In the genomic region with DNA sequence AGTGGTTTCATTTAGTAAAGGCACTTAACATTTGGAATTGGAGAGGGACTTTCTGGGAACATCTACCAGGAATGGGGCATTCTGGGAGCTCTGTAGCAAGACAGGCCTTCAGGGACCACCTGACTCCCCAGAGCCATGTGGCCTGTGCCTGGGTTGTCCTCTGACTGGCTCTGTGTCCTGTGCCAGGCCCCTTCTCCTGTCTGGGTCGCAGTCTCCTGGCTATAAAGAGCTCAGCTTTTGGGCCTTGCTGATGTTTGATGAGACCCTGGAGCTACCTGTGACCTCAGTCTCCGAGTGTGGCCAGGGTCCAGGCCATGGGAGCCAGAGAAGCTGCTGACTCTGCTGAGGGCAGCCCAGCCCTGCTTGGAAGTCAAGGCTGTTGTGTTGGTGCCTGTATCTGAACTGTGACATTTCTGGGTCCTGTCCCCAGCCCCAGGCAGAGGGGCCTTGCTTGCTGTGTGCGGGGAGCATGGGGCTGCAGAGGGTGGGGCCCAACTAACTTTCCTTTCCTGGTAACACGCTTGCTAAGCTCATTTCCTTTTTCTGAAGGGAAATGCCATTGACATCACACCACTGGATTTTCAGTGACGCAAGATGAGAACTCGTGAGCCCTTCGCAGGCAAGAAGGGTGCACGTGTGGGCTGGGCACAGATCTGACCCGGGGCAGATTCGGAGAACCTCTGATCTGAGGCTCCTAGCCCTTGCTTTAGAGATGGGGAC, we compare ENCODE assay signal across 9 cellular contexts. TPM values are rescaled to one million over a fixed set of nuclear protein-coding genes. Genes with fewer than 3 reads are reported as not detected.
A peak's percentile ranks its signal among the peaks of the same experiment; 100 is the strongest.
DNase-seq lines count a peak whose midpoint lies in the region; ATAC-seq and TF ChIP-seq lines count a peak whose summit lies in the region.
"Had no signal": no experiment of that assay in that cellular context is flagged by ENCODE, and none has a peak within 500 bp of the region (broad histone marks: within the 10 kb centered on the region; RNA-seq: fewer than 3 reads in every experiment).

No MANE protein-coding gene starts in this region.

- peaks cover 53% of the 10 kb centered on the region for H3K4me1 Mint-ChIP-seq in activated CD8-positive, alpha-beta memory T cell treated with anti-CD3 and anti-CD28 coated beads, Interleukin-2, amount 10 ng/mL, durations not matched to agents 7 days and 5 days
- peaks cover 5% of the 10 kb centered on the region; the same call in 1 of the 2 replicates for H3K4me1 Mint-ChIP-seq in WTC11

- CTCF ChIA-PET in activated CD8-positive, alpha-beta memory T cell treated with anti-CD3 and anti-CD28 coated beads, Interleukin-2, amount 10 ng/mL, durations not matched to agents 7 days and 5 days (lab: Charles Lee) = interaction anchor here (1.0 to 1.6 kb wide), 3 partner anchors 9 to 43 kb away, joined by 3 to 5 read pairs (median 4); no protein-coding TSS in a partner anchor
- CTCF ChIA-PET in WTC11 (lab: Charles Lee) = interaction anchor here (1.2 kb wide), 1 partner anchor 93 kb away, joined by 3 read pairs; no protein-coding TSS in a partner anchor

- TF ChIP-seq CTCF in WERI-Rb-1 (IDR thresholded peaks at IDR 0.05; ENCODE audit: low read depth, low read length) (no peak), WTC11 (IDR thresholded peaks at IDR 0.05) (no peak)

- POLR2A ChIA-PET in WTC11 (lab: Charles Lee) = no interaction called here

- H3K27me3 ChIP-seq in skeletal muscle tissue (ENCODE audit: control insufficient read depth in 3 of 3, insufficient read depth in 3 of 3, low read length in 3 of 3) = no peaks in the 10 kb centered on the region
- H3K27me3 ChIP-seq in WERI-Rb-1 (ENCODE audit: insufficient read depth, low read depth, severe bottlenecking) = no peaks in the 10 kb centered on the region

- H3K36me3 ChIP-seq in skeletal muscle tissue (ENCODE audit: control insufficient read depth in 3 of 3, insufficient read depth in 3 of 3, low read length in 3 of 3) = no peaks in the 10 kb centered on the region
- no peaks in the 10 kb centered on the region for H3K36me3 ChIP-seq in WERI-Rb-1

- H3K4me3 ChIP-seq in skeletal muscle tissue (ENCODE audit: low read length in 3 of 3) (peak overlapping the region in 1 of 3 donors; percentile 15), WERI-Rb-1 (ENCODE audit: low read depth, low read length) (no peak overlapping the region)
- H3K4me3 ChIP-seq: SK-N-MC had no signal

- intact Hi-C loops in Right ventricle myocardium superior (cut with DNase I) = no loop called here

- no peak for ATAC-seq in activated CD8-positive, alpha-beta memory T cell treated with anti-CD3 and anti-CD28 coated beads, Interleukin-2, amount 10 ng/mL, durations not matched to agents 7 days and 5 days
- ATAC-seq in Right ventricle myocardium superior (ENCODE audit: poor library complexity) (peak; percentile 70), WTC11 (no peak)

- H3K27ac Mint-ChIP-seq in activated CD8-positive, alpha-beta memory T cell treated with anti-CD3 and anti-CD28 coated beads, Interleukin-2, amount 10 ng/mL, durations not matched to agents 7 days and 5 days = peak overlapping the region; percentile 61
- H3K27ac Mint-ChIP-seq in WTC11 = no peak overlapping the region

- H3K9me3 ChIP-seq in skeletal muscle tissue (ENCODE audit: control insufficient read depth in 3 of 3, low read length in 3 of 3) (peaks cover 0 to 6% (median 5%) of the 10 kb centered on the region in 3 donors), WERI-Rb-1 (ENCODE audit: severe bottlenecking) (no peaks in the 10 kb centered on the region)

- H3K36me3 Mint-ChIP-seq in activated CD8-positive, alpha-beta memory T cell treated with anti-CD3 and anti-CD28 coated beads, Interleukin-2, amount 10 ng/mL, durations not matched to agents 7 days and 5 days = peaks cover 11% of the 10 kb centered on the region
- no peaks in the 10 kb centered on the region for H3K36me3 Mint-ChIP-seq in WTC11

- H3K9ac ChIP-seq in skeletal muscle tissue (ENCODE audit: low read depth in 1 of 3, low read length in 3 of 3) = peak overlapping the region; percentile 35 to 74 (median 65)

- H3K27ac ChIP-seq in skeletal muscle tissue (ENCODE audit: low read depth, low read length) = peak overlapping the region; percentile 83
- H3K27ac ChIP-seq in WERI-Rb-1 = no peak overlapping the region
- H3K27ac ChIP-seq: SK-N-MC had no signal

- H3K27me3 Mint-ChIP-seq in activated CD8-positive, alpha-beta memory T cell treated with anti-CD3 and anti-CD28 coated beads, Interleukin-2, amount 10 ng/mL, durations not matched to agents 7 days and 5 days = peaks cover 28% of the 10 kb centered on the region
- no peaks in the 10 kb centered on the region for H3K27me3 Mint-ChIP-seq in WTC11 (ENCODE audit: low read depth)

- H3K4me3 Mint-ChIP-seq in activated CD8-positive, alpha-beta memory T cell treated with anti-CD3 and anti-CD28 coated beads, Interleukin-2, amount 10 ng/mL, durations not matched to agents 7 days and 5 days = no peak overlapping the region
- no peak overlapping the region for H3K4me3 Mint-ChIP-seq in WTC11

- DNase-seq in HCEC 1CT = peak; percentile 38
- no peak for DNase-seq in activated CD8-positive, alpha-beta memory T cell treated with anti-CD3 and anti-CD28 coated beads, Interleukin-2, amount 10 ng/mL, durations not matched to agents 7 days and 5 days
- peak; percentile 65 for DNase-seq in Right ventricle myocardium superior
- no peak for DNase-seq in WERI-Rb-1
- no peak for DNase-seq in DMS 273 (lab: John Stamatoyannopoulos, UW; ENCODE audit: unreplicated experiment)
- DNase-seq in NCI-H2107 treated with DMSO at 0.1 percent for 48 hours (lab: John Stamatoyannopoulos, UW; ENCODE audit: unreplicated experiment) = no peak
- no peak for DNase-seq in WTC11 (ENCODE audit: low spot score)

- H3K9me3 Mint-ChIP-seq in activated CD8-positive, alpha-beta memory T cell treated with anti-CD3 and anti-CD28 coated beads, Interleukin-2, amount 10 ng/mL, durations not matched to agents 7 days and 5 days (ENCODE audit: low read depth) = peaks cover 7% of the 10 kb centered on the region
- H3K9me3 Mint-ChIP-seq in WTC11 = peaks cover 6% of the 10 kb centered on the region

- peaks cover 11 to 21% (median 13%) of the 10 kb centered on the region in 3 donors for H3K4me1 ChIP-seq in skeletal muscle tissue (ENCODE audit: control insufficient read depth in 3 of 3, insufficient read depth in 3 of 3, low read length in 3 of 3)

TF ChIP-seq in WTC11, 78 proteins besides CTCF, POLR2A, EP300 and RAD21 (continues in another document):
- TF ChIP-seq ZNF121 (CRISPR knock-in tag; IDR thresholded peaks at IDR 0.05) = no peak
- no peak for TF ChIP-seq NFE2L1 (CRISPR knock-in tag; IDR thresholded peaks at IDR 0.05)
- no peak for TF ChIP-seq NFYB (CRISPR knock-in tag; conservative IDR thresholded peaks at IDR 0.05; ENCODE audit: low read depth)
- no peak for TF ChIP-seq NR1H2 (CRISPR knock-in tag; IDR thresholded peaks at IDR 0.05)
- no peak for TF ChIP-seq ELF4 (CRISPR knock-in tag; IDR thresholded peaks at IDR 0.05; ENCODE audit: low read depth)
- no peak for TF ChIP-seq ZNF423 (CRISPR knock-in tag; IDR thresholded peaks at IDR 0.05)
- TF ChIP-seq, protein P1, sequence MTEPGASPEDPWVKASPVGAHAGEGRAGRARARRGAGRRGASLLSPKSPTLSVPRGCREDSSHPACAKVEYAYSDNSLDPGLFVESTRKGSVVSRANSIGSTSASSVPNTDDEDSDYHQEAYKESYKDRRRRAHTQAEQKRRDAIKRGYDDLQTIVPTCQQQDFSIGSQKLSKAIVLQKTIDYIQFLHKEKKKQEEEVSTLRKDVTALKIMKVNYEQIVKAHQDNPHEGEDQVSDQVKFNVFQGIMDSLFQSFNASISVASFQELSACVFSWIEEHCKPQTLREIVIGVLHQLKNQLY (CRISPR knock-in tag; IDR thresholded peaks at IDR 0.05) = no peak
- TF ChIP-seq, protein P2, sequence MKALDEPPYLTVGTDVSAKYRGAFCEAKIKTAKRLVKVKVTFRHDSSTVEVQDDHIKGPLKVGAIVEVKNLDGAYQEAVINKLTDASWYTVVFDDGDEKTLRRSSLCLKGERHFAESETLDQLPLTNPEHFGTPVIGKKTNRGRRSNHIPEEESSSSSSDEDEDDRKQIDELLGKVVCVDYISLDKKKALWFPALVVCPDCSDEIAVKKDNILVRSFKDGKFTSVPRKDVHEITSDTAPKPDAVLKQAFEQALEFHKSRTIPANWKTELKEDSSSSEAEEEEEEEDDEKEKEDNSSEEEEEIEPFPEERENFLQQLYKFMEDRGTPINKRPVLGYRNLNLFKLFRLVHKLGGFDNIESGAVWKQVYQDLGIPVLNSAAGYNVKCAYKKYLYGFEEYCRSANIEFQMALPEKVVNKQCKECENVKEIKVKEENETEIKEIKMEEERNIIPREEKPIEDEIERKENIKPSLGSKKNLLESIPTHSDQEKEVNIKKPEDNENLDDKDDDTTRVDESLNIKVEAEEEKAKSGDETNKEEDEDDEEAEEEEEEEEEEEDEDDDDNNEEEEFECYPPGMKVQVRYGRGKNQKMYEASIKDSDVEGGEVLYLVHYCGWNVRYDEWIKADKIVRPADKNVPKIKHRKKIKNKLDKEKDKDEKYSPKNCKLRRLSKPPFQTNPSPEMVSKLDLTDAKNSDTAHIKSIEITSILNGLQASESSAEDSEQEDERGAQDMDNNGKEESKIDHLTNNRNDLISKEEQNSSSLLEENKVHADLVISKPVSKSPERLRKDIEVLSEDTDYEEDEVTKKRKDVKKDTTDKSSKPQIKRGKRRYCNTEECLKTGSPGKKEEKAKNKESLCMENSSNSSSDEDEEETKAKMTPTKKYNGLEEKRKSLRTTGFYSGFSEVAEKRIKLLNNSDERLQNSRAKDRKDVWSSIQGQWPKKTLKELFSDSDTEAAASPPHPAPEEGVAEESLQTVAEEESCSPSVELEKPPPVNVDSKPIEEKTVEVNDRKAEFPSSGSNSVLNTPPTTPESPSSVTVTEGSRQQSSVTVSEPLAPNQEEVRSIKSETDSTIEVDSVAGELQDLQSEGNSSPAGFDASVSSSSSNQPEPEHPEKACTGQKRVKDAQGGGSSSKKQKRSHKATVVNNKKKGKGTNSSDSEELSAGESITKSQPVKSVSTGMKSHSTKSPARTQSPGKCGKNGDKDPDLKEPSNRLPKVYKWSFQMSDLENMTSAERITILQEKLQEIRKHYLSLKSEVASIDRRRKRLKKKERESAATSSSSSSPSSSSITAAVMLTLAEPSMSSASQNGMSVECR (CRISPR knock-in tag; IDR thresholded peaks at IDR 0.05; ENCODE audit: borderline replicate concordance) = no peak
- TF ChIP-seq, protein P3, sequence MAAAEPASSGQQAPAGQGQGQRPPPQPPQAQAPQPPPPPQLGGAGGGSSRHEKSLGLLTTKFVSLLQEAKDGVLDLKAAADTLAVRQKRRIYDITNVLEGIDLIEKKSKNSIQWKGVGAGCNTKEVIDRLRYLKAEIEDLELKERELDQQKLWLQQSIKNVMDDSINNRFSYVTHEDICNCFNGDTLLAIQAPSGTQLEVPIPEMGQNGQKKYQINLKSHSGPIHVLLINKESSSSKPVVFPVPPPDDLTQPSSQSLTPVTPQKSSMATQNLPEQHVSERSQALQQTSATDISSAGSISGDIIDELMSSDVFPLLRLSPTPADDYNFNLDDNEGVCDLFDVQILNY (CRISPR knock-in tag; IDR thresholded peaks at IDR 0.05) = no peak
- no peak for TF ChIP-seq MXD4 (CRISPR knock-in tag; IDR thresholded peaks at IDR 0.05; ENCODE audit: borderline replicate concordance)

RNA-seq across cellular contexts. Expression of a gene that starts 41.3 kb away (rescaled TPM):
- total RNA-seq in activated CD8-positive, alpha-beta memory T cell treated with anti-CD3 and anti-CD28 coated beads, Interleukin-2, amount 10 ng/mL, durations not matched to agents 7 days and 5 days = 1 to 10 TPM in 1 of 2 experiments, under 1 TPM in 1; 0.32 to 4.7 TPM
- total RNA-seq in Right ventricle myocardium superior (30.3 TPM), skeletal muscle tissue (6.3 TPM), WTC11 (2021) (0.74 to 1.7 TPM (median 1.6 TPM) in 3 replicates)

Comparison
In these comparisons a context has a peak if more than half of its experiments do, and no peak if none do; other contexts are left out.
1. DNase-seq: peak in HCEC 1CT (single experiment) and Right ventricle myocardium superior (single experiment); none in activated CD8-positive, alpha-beta memory T cell treated with anti-CD3 and anti-CD28 coated beads, Interleukin-2, amount 10 ng/mL, durations not matched to agents 7 days and 5 days (single experiment), WERI-Rb-1 (single experiment), DMS 273 (single experiment), NCI-H2107 treated with DMSO at 0.1 percent for 48 hours (single experiment) and WTC11 (single experiment).